In genomic region chr13:45674908-45675307, GRCh38 we compare ENCODE assay signal across 13 cellular contexts. TPM values are rescaled to one million over a fixed set of nuclear protein-coding genes. Genes with fewer than 3 reads are reported as not detected.
DNase-seq lines count a peak whose midpoint lies in the region; ATAC-seq and TF ChIP-seq lines count a peak whose summit lies in the region.
"Had no signal": no experiment of that assay in that cellular context is flagged by ENCODE, and none has a peak within 500 bp of the region (broad histone marks: within the 10 kb centered on the region; RNA-seq: fewer than 3 reads in every experiment).

No MANE protein-coding gene starts in this region.

- peak; percentile 87 for DNase-seq in AG09309 (ENCODE audit: low read depth)
- peak; percentile 64 for DNase-seq in HS-5 (ENCODE audit: low read depth)
- peak; percentile 34 for DNase-seq in T1000 (lab: John Stamatoyannopoulos, UW)
- DNase-seq in foreskin fibroblast, result peak; percentile 43 to 73
- no peak for DNase-seq in T-helper 1 cell
- no peak for DNase-seq in upper lobe of right lung
- DNase-seq in NCI-H510A (lab: John Stamatoyannopoulos, UW), result no peak
- DNase-seq: activated T-cell treated with anti-CD3 and anti-CD28 coated beads for 4 hours, colonic mucosa, MM.1S had no signal

- no peaks in the 10 kb centered on the region for H3K27me3 ChIP-seq in upper lobe of right lung
- H3K27me3 ChIP-seq: colonic mucosa had no signal

- no peak overlapping the region for H3K4me3 ChIP-seq in AG09309 (ENCODE audit: control insufficient read depth, low read depth, low read length)
- H3K4me3 ChIP-seq in foreskin fibroblast (ENCODE audit: low read depth in 1 of 2, low read length in 2 of 2), result no peak overlapping the region
- no peak overlapping the region for H3K4me3 ChIP-seq in upper lobe of right lung
- H3K4me3 ChIP-seq: colonic mucosa had no signal

- no peaks in the 10 kb centered on the region for H3K9me3 ChIP-seq in upper lobe of right lung
- H3K9me3 ChIP-seq: colonic mucosa had no signal

- TF ChIP-seq CTCF in AG09309 (IDR thresholded peaks at IDR 0.05; ENCODE audit: control insufficient read depth, insufficient read depth, low read depth, low read length, missing control alignments) (no peak), foreskin fibroblast (IDR thresholded peaks at IDR 0.05; ENCODE audit: low read depth, low read length) (no peak), upper lobe of right lung (IDR thresholded peaks at IDR 0.05) (no peak)

- H3K4me1 ChIP-seq in upper lobe of right lung, result no peaks in the 10 kb centered on the region
- H3K4me1 ChIP-seq: colonic mucosa had no signal

- H3K27ac ChIP-seq in upper lobe of right lung, result no peak overlapping the region
- H3K27ac ChIP-seq: C4-2B, colonic mucosa had no signal

- ATAC-seq in upper lobe of right lung (no peak), GM18517 (IDR thresholded peaks at IDR 0.05; ENCODE audit: unreplicated experiment) (no peak)
- ATAC-seq: natural killer cell treated with Interleukin-12 subunit alpha and Interleukin-12 subunit beta and Interleukin-15 and Interleukin-18, amount 100 ng/mL, for 72 hours had no signal

- H3K36me3 ChIP-seq in upper lobe of right lung, result no peaks in the 10 kb centered on the region
- H3K36me3 ChIP-seq: colonic mucosa had no signal

- intact Hi-C loops in upper lobe of right lung (cut with DNase I), result no loop called here

RNA-seq across cellular contexts. Expression of gene CBY2, which starts 27.2 kb away (rescaled TPM):
- not detected for total RNA-seq in upper lobe of right lung
- total RNA-seq: colonic mucosa; natural killer cell treated with Interleukin-12 subunit alpha and Interleukin-12 subunit beta and Interleukin-15 and Interleukin-18, amount 100 ng/mL, for 72 hours had no signal

RNA-seq across cellular contexts. Expression of gene ERICH6B, which starts 59.4 kb away (rescaled TPM):
- total RNA-seq in upper lobe of right lung, result not detected
- total RNA-seq: colonic mucosa; natural killer cell treated with Interleukin-12 subunit alpha and Interleukin-12 subunit beta and Interleukin-15 and Interleukin-18, amount 100 ng/mL, for 72 hours had no signal

Comparison
In these comparisons a context has a peak if more than half of its experiments do, and no peak if none do; other contexts are left out.
1. DNase-seq: peak in AG09309 (single experiment), HS-5 (single experiment), T1000 (single experiment) and foreskin fibroblast (2 of 2); none in T-helper 1 cell (0 of 5), upper lobe of right lung (single experiment) and NCI-H510A (single experiment).